Comparison of ENCODE assay signal across 23 cellular contexts in genomic region chr3:193515884-193516438, GRCh38. TPM values are rescaled to one million over a fixed set of nuclear protein-coding genes. Genes with fewer than 3 reads are reported as not detected.
DNase-seq lines count a peak whose midpoint lies in the region; ATAC-seq and TF ChIP-seq lines count a peak whose summit lies in the region.
"Had no signal": no experiment of that assay in that cellular context is flagged by ENCODE, and none has a peak within 500 bp of the region (broad histone marks: within the 10 kb centered on the region; RNA-seq: fewer than 3 reads in every experiment).

No MANE protein-coding gene starts in this region.

- H2AFZ ChIP-seq in hepatocyte (no peak overlapping the region), osteoblast (ENCODE audit: low read length) (no peak overlapping the region)
- H2AFZ ChIP-seq: GM23338 had no signal

- H3K36me3 ChIP-seq in hepatocyte (replicated peaks; ENCODE audit: insufficient read depth, low read depth), result no peaks in the 10 kb centered on the region
- no peaks in the 10 kb centered on the region for H3K36me3 ChIP-seq in osteoblast (ENCODE audit: insufficient read depth, low read length)
- H3K36me3 ChIP-seq in stomach, result peaks cover 0 to 9% (median 6%) of the 10 kb centered on the region in 4 donors
- H3K36me3 ChIP-seq: BE2C; BLaER1 treated with 17β-estradiol and CSF1 and Interleukin-3, amounts not matched to agents 10 nM and 100 nM had no signal

- H3K9me3 ChIP-seq in hepatocyte (ENCODE audit: low read depth), result no peaks in the 10 kb centered on the region
- no peaks in the 10 kb centered on the region for H3K9me3 ChIP-seq in osteoblast (ENCODE audit: low read depth, low read length)
- H3K9me3 ChIP-seq in stomach, result no peaks in the 10 kb centered on the region
- H3K9me3 ChIP-seq: A549; BE2C; BLaER1 treated with 17β-estradiol and CSF1 and Interleukin-3, amounts not matched to agents 10 nM and 100 nM had no signal

- ATAC-seq in HG02840 (IDR thresholded peaks at IDR 0.05; ENCODE audit: low FRiP score, unreplicated experiment) (no peak), HG02610 (IDR thresholded peaks at IDR 0.05; ENCODE audit: unreplicated experiment) (no peak)
- ATAC-seq in activated naive CD8-positive, alpha-beta T cell treated with anti-CD3 and anti-CD28 coated beads, Interleukin-2, amount 50 U/mL, for 24 hours, result no peak
- ATAC-seq: A549, GM23338, HCT116 had no signal

- H3K27me3 ChIP-seq in hepatocyte (no peaks in the 10 kb centered on the region), osteoblast (ENCODE audit: insufficient read depth, low read length) (no peaks in the 10 kb centered on the region), stomach (no peaks in the 10 kb centered on the region)
- H3K27me3 ChIP-seq: BLaER1 treated with 17β-estradiol and CSF1 and Interleukin-3, amounts not matched to agents 10 nM and 100 nM had no signal

- TF ChIP-seq EP300 in stomach (IDR thresholded peaks at IDR 0.05), result no peak

- DNase-seq in NCI-H2196 (lab: John Stamatoyannopoulos, UW; ENCODE audit: unreplicated experiment), result peak; percentile 56
- peak; percentile 10 for DNase-seq in hepatocyte (ENCODE audit: low spot score)
- peak; percentile 5 for DNase-seq in osteoblast (ENCODE audit: insufficient read length, low spot score, missing footprints)
- DNase-seq in stomach, result no peak
- no peak for DNase-seq in activated naive CD8-positive, alpha-beta T cell treated with anti-CD3 and anti-CD28 coated beads, Interleukin-2, amount 50 U/mL, for 24 hours
- DNase-seq: 8988T; ACHN; AML-193; BE2C; CD4-positive, alpha-beta T cell; CD8-positive, alpha-beta memory T cell; DMS 273 treated with DMSO at 0.1 percent for 48 hours; DMS79; EL; GF-D8; H9 had no signal

- intact Hi-C loops in stomach (cut with DNase I; ENCODE audit: low total_unique reads), result no loop called here

- no peaks in the 10 kb centered on the region for H3K4me1 ChIP-seq in hepatocyte (ENCODE audit: insufficient read depth)
- no peaks in the 10 kb centered on the region for H3K4me1 ChIP-seq in osteoblast (ENCODE audit: insufficient read depth, low read length)
- peaks cover 0 to 2% (median 0%) of the 10 kb centered on the region in 4 donors for H3K4me1 ChIP-seq in stomach
- H3K4me1 ChIP-seq: A549; BE2C; BLaER1 treated with 17β-estradiol and CSF1 and Interleukin-3, amounts not matched to agents 10 nM and 100 nM had no signal

- 63% methylated on average over 3 of the region's 3 CpGs for WGBS in hepatocyte (ENCODE audit: low lambda C conversion rate, missing lambda C conversion rate)
- 22 to 43% (median 29%) methylated on average over 3 of the region's 3 CpGs for WGBS in stomach, 5 donors

- H3K4me2 ChIP-seq in hepatocyte, result no peak overlapping the region
- no peak overlapping the region for H3K4me2 ChIP-seq in osteoblast (ENCODE audit: insufficient read depth, low read length)
- H3K4me2 ChIP-seq: A549; BLaER1 treated with 17β-estradiol and CSF1 and Interleukin-3, amounts not matched to agents 10 nM and 100 nM; GM23338 had no signal

- no peak for TF ChIP-seq CTCF in hepatocyte (IDR thresholded peaks at IDR 0.05; ENCODE audit: poor library complexity)
- TF ChIP-seq CTCF in osteoblast (IDR thresholded peaks at IDR 0.05; ENCODE audit: extremely low read depth, low read depth, low read length), result no peak
- no peak for TF ChIP-seq CTCF in stomach (IDR thresholded peaks at IDR 0.05)

- no peaks in the 10 kb centered on the region for H4K20me1 ChIP-seq in hepatocyte (ENCODE audit: insufficient read depth, poor library complexity, severe bottlenecking)
- H4K20me1 ChIP-seq in osteoblast (ENCODE audit: insufficient read depth, low read length), result no peaks in the 10 kb centered on the region
- H4K20me1 ChIP-seq: BLaER1 treated with 17β-estradiol and CSF1 and Interleukin-3, amounts not matched to agents 10 nM and 100 nM had no signal

- H3K4me3 Mint-ChIP-seq in activated naive CD8-positive, alpha-beta T cell treated with anti-CD3 and anti-CD28 coated beads, Interleukin-2, amount 50 U/mL, for 24 hours, result no peak overlapping the region
- H3K4me3 Mint-ChIP-seq: CD14-positive monocyte; CD4-positive, alpha-beta T cell; CD8-positive, alpha-beta memory T cell; GM23338; H9 had no signal

- no peaks in the 10 kb centered on the region for H3K9me2 ChIP-seq in hepatocyte (replicated peaks; ENCODE audit: insufficient read depth)

- no peaks in the 10 kb centered on the region for H3K4me1 Mint-ChIP-seq in activated naive CD8-positive, alpha-beta T cell treated with anti-CD3 and anti-CD28 coated beads, Interleukin-2, amount 50 U/mL, for 24 hours
- H3K4me1 Mint-ChIP-seq: CD14-positive monocyte; CD8-positive, alpha-beta memory T cell had no signal

- H3K27ac ChIP-seq in hepatocyte (no peak overlapping the region), osteoblast (ENCODE audit: low read depth, low read length) (no peak overlapping the region), stomach (peak overlapping the region in 3 of 5 donors; percentile 7 to 53 (median 10))
- H3K27ac ChIP-seq: A549; BLaER1 treated with 17β-estradiol and CSF1 and Interleukin-3, amounts not matched to agents 10 nM and 100 nM had no signal

- no peaks in the 10 kb centered on the region for H3K36me3 Mint-ChIP-seq in activated naive CD8-positive, alpha-beta T cell treated with anti-CD3 and anti-CD28 coated beads, Interleukin-2, amount 50 U/mL, for 24 hours (ENCODE audit: low read depth)
- H3K36me3 Mint-ChIP-seq: CD14-positive monocyte; CD8-positive, alpha-beta memory T cell had no signal

- H3K4me3 ChIP-seq in hepatocyte, result no peak overlapping the region
- no peak overlapping the region for H3K4me3 ChIP-seq in osteoblast (ENCODE audit: insufficient read depth, low read length)
- no peak overlapping the region for H3K4me3 ChIP-seq in stomach
- H3K4me3 ChIP-seq: A549; BLaER1 treated with 17β-estradiol and CSF1 and Interleukin-3, amounts not matched to agents 10 nM and 100 nM; GM23338 had no signal

- H3K27ac Mint-ChIP-seq in activated naive CD8-positive, alpha-beta T cell treated with anti-CD3 and anti-CD28 coated beads, Interleukin-2, amount 50 U/mL, for 24 hours, result no peak overlapping the region
- H3K27ac Mint-ChIP-seq: CD14-positive monocyte; CD4-positive, alpha-beta T cell; CD8-positive, alpha-beta memory T cell; GM23338 had no signal

- peaks cover under 1% of the 10 kb centered on the region for H3K27me3 Mint-ChIP-seq in activated naive CD8-positive, alpha-beta T cell treated with anti-CD3 and anti-CD28 coated beads, Interleukin-2, amount 50 U/mL, for 24 hours

- H3K79me2 ChIP-seq in hepatocyte (no peaks in the 10 kb centered on the region), osteoblast (ENCODE audit: insufficient read depth, low read length) (no peaks in the 10 kb centered on the region)

- no peaks in the 10 kb centered on the region for H3K9me3 Mint-ChIP-seq in activated naive CD8-positive, alpha-beta T cell treated with anti-CD3 and anti-CD28 coated beads, Interleukin-2, amount 50 U/mL, for 24 hours
- H3K9me3 Mint-ChIP-seq: CD4-positive, alpha-beta T cell; CD8-positive, alpha-beta memory T cell; GM23338; H9 had no signal

- TF ChIP-seq POLR2A in stomach (IDR thresholded peaks at IDR 0.05), result no peak

RNA-seq across cellular contexts. Expression of gene ATP13A4, which starts 38.7 kb away (rescaled TPM):
- total RNA-seq in hepatocyte (14.2 and 18.2 TPM in 2 replicates), osteoblast (0.29 TPM in 1 of 2 replicates, not detected in the other), stomach (10 to 100 TPM; 12.3 to 42.6 (median 33.0) TPM)
- polyA plus RNA-seq in hepatocyte (5.2 and 7.1 TPM in 2 replicates), stomach (10 to 100 TPM in 1 of 3 donors, 1 to 10 TPM in 1, under 1 TPM in 1; 0.46 to 13.1 (median 2.8) TPM)
- total RNA-seq: GM23338 had no signal
- polyA plus RNA-seq: CD8-positive, alpha-beta memory T cell; GM23338 had no signal

Comparison
In these comparisons a context has a peak if more than half of its experiments do, and no peak if none do; other contexts are left out.
1. DNase-seq: peak in NCI-H2196 (single experiment), hepatocyte (single experiment) and osteoblast (single experiment); none in stomach (single experiment) and activated naive CD8-positive, alpha-beta T cell treated with anti-CD3 and anti-CD28 coated beads, Interleukin-2, amount 50 U/mL, for 24 hours (single experiment).
2. H3K27ac ChIP-seq: peak in stomach (3 of 5); none in hepatocyte (single experiment) and osteoblast (single experiment).
3. RNA of gene ATP13A4, which starts 38.7 kb away (total RNA-seq): 12.3 to 42.6 TPM in stomach and 14.2 to 18.2 TPM in hepatocyte; 0.29 TPM in osteoblast; every median in the first group is over 10 times any median in the second.